1 cellular context compared by ENCODE assay signal in the genomic region with DNA sequence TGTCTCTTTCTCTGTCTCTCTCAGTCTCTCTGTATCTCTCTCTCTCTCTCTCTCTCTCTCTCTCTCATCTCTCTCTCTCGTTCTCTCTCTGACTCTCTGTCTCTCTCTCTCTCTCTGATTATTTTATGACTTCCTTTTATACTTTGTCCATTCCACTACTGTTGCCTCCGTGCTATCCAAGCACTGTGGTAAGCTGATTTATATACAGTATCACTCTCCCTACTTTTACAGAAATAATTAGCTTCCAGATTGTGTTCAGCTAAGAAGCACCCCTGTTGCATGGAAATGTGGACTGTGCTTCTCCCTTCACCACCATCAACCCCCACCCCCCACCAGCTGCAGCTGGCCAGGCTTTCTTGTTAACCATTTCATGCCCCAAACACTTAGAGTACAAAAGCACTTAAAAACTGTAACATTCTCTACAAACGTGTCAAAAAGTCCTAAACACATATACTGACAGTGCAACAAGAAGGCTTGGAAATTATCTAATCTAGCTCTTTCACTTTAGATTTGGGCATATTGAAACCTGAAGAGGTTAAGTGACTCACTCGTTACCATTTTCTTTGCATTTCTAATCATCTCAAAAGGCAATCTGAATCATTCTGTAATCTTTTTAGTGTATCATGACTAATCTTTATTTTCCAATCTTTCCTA.
A peak's percentile ranks its signal among the peaks of the same experiment; 100 is the strongest.
TF ChIP-seq lines count a peak whose summit lies in the region.

No MANE protein-coding gene starts in this region.

TF ChIP-seq in K562, 482 proteins besides CTCF, POLR2A, EP300 and RAD21 (continued from another document and continues in another):
- TF ChIP-seq, protein P1, sequence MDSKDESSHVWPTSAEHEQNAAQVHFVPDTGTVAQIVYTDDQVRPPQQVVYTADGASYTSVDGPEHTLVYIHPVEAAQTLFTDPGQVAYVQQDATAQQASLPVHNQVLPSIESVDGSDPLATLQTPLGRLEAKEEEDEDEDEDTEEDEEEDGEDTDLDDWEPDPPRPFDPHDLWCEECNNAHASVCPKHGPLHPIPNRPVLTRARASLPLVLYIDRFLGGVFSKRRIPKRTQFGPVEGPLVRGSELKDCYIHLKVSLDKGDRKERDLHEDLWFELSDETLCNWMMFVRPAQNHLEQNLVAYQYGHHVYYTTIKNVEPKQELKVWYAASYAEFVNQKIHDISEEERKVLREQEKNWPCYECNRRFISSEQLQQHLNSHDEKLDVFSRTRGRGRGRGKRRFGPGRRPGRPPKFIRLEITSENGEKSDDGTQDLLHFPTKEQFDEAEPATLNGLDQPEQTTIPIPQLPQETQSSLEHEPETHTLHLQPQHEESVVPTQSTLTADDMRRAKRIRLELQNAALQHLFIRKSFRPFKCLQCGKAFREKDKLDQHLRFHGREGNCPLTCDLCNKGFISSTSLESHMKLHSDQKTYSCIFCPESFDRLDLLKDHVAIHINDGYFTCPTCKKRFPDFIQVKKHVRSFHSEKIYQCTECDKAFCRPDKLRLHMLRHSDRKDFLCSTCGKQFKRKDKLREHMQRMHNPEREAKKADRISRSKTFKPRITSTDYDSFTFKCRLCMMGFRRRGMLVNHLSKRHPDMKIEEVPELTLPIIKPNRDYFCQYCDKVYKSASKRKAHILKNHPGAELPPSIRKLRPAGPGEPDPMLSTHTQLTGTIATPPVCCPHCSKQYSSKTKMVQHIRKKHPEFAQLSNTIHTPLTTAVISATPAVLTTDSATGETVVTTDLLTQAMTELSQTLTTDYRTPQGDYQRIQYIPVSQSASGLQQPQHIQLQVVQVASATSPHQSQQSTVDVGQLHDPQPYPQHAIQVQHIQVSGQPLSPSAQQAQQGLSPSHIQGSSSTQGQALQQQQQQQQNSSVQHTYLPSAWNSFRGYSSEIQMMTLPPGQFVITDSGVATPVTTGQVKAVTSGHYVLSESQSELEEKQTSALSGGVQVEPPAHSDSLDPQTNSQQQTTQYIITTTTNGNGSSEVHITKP (IDR thresholded peaks at IDR 0.05; ENCODE audit: partially characterized antibody): peak; percentile 86
- TF ChIP-seq, protein P2, sequence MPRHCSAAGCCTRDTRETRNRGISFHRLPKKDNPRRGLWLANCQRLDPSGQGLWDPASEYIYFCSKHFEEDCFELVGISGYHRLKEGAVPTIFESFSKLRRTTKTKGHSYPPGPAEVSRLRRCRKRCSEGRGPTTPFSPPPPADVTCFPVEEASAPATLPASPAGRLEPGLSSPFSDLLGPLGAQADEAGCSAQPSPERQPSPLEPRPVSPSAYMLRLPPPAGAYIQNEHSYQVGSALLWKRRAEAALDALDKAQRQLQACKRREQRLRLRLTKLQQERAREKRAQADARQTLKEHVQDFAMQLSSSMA (CRISPR knock-in tag; IDR thresholded peaks at IDR 0.05): no peak
- TF ChIP-seq NFATC3 (IDR thresholded peaks at IDR 0.05): no peak
- no peak for TF ChIP-seq MYBL2 (IDR thresholded peaks at IDR 0.05; ENCODE audit: low read depth)
- TF ChIP-seq MYBL2 (CRISPR knock-in tag; IDR thresholded peaks at IDR 0.05; ENCODE audit: borderline replicate concordance): no peak
- TF ChIP-seq, protein P3, sequence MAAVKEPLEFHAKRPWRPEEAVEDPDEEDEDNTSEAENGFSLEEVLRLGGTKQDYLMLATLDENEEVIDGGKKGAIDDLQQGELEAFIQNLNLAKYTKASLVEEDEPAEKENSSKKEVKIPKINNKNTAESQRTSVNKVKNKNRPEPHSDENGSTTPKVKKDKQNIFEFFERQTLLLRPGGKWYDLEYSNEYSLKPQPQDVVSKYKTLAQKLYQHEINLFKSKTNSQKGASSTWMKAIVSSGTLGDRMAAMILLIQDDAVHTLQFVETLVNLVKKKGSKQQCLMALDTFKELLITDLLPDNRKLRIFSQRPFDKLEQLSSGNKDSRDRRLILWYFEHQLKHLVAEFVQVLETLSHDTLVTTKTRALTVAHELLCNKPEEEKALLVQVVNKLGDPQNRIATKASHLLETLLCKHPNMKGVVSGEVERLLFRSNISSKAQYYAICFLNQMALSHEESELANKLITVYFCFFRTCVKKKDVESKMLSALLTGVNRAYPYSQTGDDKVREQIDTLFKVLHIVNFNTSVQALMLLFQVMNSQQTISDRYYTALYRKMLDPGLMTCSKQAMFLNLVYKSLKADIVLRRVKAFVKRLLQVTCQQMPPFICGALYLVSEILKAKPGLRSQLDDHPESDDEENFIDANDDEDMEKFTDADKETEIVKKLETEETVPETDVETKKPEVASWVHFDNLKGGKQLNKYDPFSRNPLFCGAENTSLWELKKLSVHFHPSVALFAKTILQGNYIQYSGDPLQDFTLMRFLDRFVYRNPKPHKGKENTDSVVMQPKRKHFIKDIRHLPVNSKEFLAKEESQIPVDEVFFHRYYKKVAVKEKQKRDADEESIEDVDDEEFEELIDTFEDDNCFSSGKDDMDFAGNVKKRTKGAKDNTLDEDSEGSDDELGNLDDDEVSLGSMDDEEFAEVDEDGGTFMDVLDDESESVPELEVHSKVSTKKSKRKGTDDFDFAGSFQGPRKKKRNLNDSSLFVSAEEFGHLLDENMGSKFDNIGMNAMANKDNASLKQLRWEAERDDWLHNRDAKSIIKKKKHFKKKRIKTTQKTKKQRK (IDR thresholded peaks at IDR 0.05; ENCODE audit: borderline replicate concordance, low read depth, low read length): no peak
- 0 out of 2 replicates have a peak, but pooled peaks have one; percentile 34 for TF ChIP-seq TOE1 (IDR thresholded peaks at IDR 0.05; ENCODE audit: borderline replicate concordance)
- TF ChIP-seq TOE1 (CRISPR knock-in tag; IDR thresholded peaks at IDR 0.05; ENCODE audit: borderline replicate concordance, low read depth): no peak
- 0 out of 2 replicates have a peak, but pooled peaks have one; percentile 19 for TF ChIP-seq NFIC (IDR thresholded peaks at IDR 0.05)
- TF ChIP-seq KAT7 (CRISPR knock-in tag; IDR thresholded peaks at IDR 0.05; ENCODE audit: borderline replicate concordance): no peak
- TF ChIP-seq, protein P4, sequence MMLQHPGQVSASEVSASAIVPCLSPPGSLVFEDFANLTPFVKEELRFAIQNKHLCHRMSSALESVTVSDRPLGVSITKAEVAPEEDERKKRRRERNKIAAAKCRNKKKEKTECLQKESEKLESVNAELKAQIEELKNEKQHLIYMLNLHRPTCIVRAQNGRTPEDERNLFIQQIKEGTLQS (IDR thresholded peaks at IDR 0.05): peak; percentile 28; the same call in 1 of the 2 replicates
- TF ChIP-seq, protein P4 (CRISPR knock-in tag; conservative IDR thresholded peaks at IDR 0.05): no peak
- 0 out of 2 replicates have a peak, but pooled peaks have one; percentile 44 for TF ChIP-seq FOSL1 (tag; conservative IDR thresholded peaks at IDR 0.05)
- TF ChIP-seq GATAD2B (IDR thresholded peaks at IDR 0.05; ENCODE audit: borderline replicate concordance): 0 out of 2 replicates have a peak, but pooled peaks have one; percentile 53
- TF ChIP-seq, protein P5, sequence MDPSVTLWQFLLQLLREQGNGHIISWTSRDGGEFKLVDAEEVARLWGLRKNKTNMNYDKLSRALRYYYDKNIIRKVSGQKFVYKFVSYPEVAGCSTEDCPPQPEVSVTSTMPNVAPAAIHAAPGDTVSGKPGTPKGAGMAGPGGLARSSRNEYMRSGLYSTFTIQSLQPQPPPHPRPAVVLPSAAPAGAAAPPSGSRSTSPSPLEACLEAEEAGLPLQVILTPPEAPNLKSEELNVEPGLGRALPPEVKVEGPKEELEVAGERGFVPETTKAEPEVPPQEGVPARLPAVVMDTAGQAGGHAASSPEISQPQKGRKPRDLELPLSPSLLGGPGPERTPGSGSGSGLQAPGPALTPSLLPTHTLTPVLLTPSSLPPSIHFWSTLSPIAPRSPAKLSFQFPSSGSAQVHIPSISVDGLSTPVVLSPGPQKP (CRISPR knock-in tag; IDR thresholded peaks at IDR 0.05): no peak
- TF ChIP-seq ZNF143 (CRISPR knock-in tag; IDR thresholded peaks at IDR 0.05): no peak
- TF ChIP-seq HSF4 (CRISPR knock-in tag; IDR thresholded peaks at IDR 0.05; ENCODE audit: borderline replicate concordance): no peak
- no peak for TF ChIP-seq CREBBP (IDR thresholded peaks at IDR 0.05; ENCODE audit: low read depth, low read length)
- TF ChIP-seq TBL1XR1 (IDR thresholded peaks at IDR 0.05; ENCODE audit: low read length in 2 of 2): no peak
- no peak for TF ChIP-seq SRSF3 (IDR thresholded peaks at IDR 0.05; ENCODE audit: insufficient read depth, low read length)
- TF ChIP-seq EWSR1 (IDR thresholded peaks at IDR 0.05; ENCODE audit: borderline replicate concordance, low read depth, partially characterized antibody): no peak
- TF ChIP-seq NCOA1 (IDR thresholded peaks at IDR 0.05; ENCODE audit: low read depth): no peak
- TF ChIP-seq, protein P6, sequence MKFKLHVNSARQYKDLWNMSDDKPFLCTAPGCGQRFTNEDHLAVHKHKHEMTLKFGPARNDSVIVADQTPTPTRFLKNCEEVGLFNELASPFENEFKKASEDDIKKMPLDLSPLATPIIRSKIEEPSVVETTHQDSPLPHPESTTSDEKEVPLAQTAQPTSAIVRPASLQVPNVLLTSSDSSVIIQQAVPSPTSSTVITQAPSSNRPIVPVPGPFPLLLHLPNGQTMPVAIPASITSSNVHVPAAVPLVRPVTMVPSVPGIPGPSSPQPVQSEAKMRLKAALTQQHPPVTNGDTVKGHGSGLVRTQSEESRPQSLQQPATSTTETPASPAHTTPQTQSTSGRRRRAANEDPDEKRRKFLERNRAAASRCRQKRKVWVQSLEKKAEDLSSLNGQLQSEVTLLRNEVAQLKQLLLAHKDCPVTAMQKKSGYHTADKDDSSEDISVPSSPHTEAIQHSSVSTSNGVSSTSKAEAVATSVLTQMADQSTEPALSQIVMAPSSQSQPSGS (CRISPR knock-in tag; IDR thresholded peaks at IDR 0.05): no peak
- TF ChIP-seq ZEB2 (IDR thresholded peaks at IDR 0.05): peak; percentile 28; the same call in 1 of the 2 replicates
- TF ChIP-seq, protein P7, sequence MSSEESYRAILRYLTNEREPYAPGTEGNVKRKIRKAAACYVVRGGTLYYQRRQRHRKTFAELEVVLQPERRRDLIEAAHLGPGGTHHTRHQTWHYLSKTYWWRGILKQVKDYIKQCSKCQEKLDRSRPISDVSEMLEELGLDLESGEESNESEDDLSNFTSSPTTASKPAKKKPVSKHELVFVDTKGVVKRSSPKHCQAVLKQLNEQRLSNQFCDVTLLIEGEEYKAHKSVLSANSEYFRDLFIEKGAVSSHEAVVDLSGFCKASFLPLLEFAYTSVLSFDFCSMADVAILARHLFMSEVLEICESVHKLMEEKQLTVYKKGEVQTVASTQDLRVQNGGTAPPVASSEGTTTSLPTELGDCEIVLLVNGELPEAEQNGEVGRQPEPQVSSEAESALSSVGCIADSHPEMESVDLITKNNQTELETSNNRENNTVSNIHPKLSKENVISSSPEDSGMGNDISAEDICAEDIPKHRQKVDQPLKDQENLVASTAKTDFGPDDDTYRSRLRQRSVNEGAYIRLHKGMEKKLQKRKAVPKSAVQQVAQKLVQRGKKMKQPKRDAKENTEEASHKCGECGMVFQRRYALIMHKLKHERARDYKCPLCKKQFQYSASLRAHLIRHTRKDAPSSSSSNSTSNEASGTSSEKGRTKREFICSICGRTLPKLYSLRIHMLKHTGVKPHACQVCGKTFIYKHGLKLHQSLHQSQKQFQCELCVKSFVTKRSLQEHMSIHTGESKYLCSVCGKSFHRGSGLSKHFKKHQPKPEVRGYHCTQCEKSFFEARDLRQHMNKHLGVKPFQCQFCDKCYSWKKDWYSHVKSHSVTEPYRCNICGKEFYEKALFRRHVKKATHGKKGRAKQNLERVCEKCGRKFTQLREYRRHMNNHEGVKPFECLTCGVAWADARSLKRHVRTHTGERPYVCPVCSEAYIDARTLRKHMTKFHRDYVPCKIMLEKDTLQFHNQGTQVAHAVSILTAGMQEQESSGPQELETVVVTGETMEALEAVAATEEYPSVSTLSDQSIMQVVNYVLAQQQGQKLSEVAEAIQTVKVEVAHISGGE (CRISPR knock-in tag; IDR thresholded peaks at IDR 0.05): no peak
- TF ChIP-seq, protein P8, sequence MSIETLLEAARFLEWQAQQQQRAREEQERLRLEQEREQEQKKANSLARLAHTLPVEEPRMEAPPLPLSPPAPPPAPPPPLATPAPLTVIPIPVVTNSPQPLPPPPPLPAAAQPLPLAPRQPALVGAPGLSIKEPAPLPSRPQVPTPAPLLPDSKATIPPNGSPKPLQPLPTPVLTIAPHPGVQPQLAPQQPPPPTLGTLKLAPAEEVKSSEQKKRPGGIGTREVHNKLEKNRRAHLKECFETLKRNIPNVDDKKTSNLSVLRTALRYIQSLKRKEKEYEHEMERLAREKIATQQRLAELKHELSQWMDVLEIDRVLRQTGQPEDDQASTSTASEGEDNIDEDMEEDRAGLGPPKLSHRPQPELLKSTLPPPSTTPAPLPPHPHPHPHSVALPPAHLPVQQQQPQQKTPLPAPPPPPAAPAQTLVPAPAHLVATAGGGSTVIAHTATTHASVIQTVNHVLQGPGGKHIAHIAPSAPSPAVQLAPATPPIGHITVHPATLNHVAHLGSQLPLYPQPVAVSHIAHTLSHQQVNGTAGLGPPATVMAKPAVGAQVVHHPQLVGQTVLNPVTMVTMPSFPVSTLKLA (conservative IDR thresholded peaks at IDR 0.05): no peak
- TF ChIP-seq, protein P9, sequence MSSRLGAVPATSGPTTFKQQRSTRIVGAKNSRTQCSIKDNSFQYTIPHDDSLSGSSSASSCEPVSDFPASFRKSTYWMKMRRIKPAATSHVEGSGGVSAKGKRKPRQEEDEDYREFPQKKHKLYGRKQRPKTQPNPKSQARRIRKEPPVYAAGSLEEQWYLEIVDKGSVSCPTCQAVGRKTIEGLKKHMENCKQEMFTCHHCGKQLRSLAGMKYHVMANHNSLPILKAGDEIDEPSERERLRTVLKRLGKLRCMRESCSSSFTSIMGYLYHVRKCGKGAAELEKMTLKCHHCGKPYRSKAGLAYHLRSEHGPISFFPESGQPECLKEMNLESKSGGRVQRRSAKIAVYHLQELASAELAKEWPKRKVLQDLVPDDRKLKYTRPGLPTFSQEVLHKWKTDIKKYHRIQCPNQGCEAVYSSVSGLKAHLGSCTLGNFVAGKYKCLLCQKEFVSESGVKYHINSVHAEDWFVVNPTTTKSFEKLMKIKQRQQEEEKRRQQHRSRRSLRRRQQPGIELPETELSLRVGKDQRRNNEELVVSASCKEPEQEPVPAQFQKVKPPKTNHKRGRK (tag; IDR thresholded peaks at IDR 0.05): peak; percentile 67
- TF ChIP-seq STAG1 (CRISPR knock-in tag; IDR thresholded peaks at IDR 0.05; ENCODE audit: borderline replicate concordance): no peak
- TF ChIP-seq BHLHE40 (IDR thresholded peaks at IDR 0.05; ENCODE audit: low read length): no peak
- TF ChIP-seq GATAD2A (IDR thresholded peaks at IDR 0.05): 0 out of 2 replicates have a peak, but pooled peaks have one; percentile 52
- no peak for TF ChIP-seq KAT2B (IDR thresholded peaks at IDR 0.05; ENCODE audit: low read depth, low read length)
- TF ChIP-seq, protein P10, sequence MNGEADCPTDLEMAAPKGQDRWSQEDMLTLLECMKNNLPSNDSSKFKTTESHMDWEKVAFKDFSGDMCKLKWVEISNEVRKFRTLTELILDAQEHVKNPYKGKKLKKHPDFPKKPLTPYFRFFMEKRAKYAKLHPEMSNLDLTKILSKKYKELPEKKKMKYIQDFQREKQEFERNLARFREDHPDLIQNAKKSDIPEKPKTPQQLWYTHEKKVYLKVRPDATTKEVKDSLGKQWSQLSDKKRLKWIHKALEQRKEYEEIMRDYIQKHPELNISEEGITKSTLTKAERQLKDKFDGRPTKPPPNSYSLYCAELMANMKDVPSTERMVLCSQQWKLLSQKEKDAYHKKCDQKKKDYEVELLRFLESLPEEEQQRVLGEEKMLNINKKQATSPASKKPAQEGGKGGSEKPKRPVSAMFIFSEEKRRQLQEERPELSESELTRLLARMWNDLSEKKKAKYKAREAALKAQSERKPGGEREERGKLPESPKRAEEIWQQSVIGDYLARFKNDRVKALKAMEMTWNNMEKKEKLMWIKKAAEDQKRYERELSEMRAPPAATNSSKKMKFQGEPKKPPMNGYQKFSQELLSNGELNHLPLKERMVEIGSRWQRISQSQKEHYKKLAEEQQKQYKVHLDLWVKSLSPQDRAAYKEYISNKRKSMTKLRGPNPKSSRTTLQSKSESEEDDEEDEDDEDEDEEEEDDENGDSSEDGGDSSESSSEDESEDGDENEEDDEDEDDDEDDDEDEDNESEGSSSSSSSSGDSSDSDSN (IDR thresholded peaks at IDR 0.05; ENCODE audit: borderline replicate concordance in 1 of 2, low read depth in 2 of 2, low read length in 2 of 2): no peak
- 0 out of 2 replicates have a peak, but pooled peaks have one; percentile 27 for TF ChIP-seq CC2D1A (IDR thresholded peaks at IDR 0.05)
